Comparison of ENCODE assay signal across 7 cellular contexts in the genomic region with DNA sequence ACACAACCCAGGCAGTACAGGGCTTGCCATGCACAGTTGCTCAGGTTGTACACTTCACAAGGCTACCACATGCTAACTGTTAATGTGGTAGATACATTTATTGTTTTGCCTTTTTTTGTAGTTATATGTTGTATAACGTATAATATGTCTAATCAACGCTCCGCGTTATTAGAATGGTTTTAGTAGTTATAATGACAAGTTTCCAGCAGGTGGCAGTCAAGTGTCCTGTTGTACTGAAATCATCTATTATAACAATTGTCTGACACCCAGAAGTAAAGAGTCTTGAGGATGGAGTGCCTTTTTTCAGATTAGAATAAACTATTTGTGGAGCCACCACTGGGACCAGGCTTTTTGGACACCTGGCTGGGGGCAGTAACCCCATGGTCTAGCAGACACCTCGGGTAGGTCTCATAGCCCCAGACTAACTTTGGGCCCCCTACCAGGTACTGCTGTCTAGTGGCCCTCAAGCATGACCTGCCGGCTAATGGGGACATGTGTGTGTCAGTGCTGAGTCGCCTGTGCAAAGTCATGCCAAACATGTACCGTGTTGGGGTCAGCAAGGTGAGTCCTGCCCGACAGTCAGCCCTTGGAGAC. TPM values are rescaled to one million over a fixed set of nuclear protein-coding genes. Genes with fewer than 3 reads are reported as not detected.
DNase-seq lines count a peak whose midpoint lies in the region; ATAC-seq, FAIRE-seq and TF ChIP-seq lines count a peak whose summit lies in the region.

No MANE protein-coding gene starts in this region.

- CTCF ChIA-PET in Panc1 (lab: Charles Lee) (interaction anchor here (1.0 kb wide), 1 partner anchor 83 kb away, joined by 5 read pairs; no protein-coding TSS in a partner anchor), K562 (lab: Yijun Ruan, JAX; ENCODE audit: low intra/inter-chr PET ratio) (interaction anchor here (1.0 kb wide), 1 partner anchor 44 kb away, joined by 4 read pairs; no protein-coding TSS in a partner anchor)

- H3K4me1 Mint-ChIP-seq in HFFc6 (ENCODE audit: low read depth) = peaks cover 6% of the 10 kb centered on the region; the same call in 1 of the 2 replicates

- no peak overlapping the region for H2AFZ ChIP-seq in K562 (ENCODE audit: low read depth, low read length)

- FAIRE-seq in K562 (lab: Jason Lieb, UNC) (peak; percentile 81), islet of Langerhans (lab: Jason Lieb, UNC) (peak; percentile 98)

- peaks cover 4% of the 10 kb centered on the region; the same call in 1 of the 2 replicates for H4K20me1 ChIP-seq in K562 (replicated peaks; ENCODE audit: control insufficient read depth, insufficient read depth, low read length)

- no peaks in the 10 kb centered on the region for H3K79me2 ChIP-seq in K562 (ENCODE audit: control insufficient read depth, insufficient read depth, low read length)

- TF ChIP-seq EP300 in K562 (IDR thresholded peaks at IDR 0.05; ENCODE audit: low read length) = no peak

- TF ChIP-seq CTCF in HFFc6 (IDR thresholded peaks at IDR 0.05) = peak; percentile 84
- TF ChIP-seq CTCF in Panc1 (IDR thresholded peaks at IDR 0.05) = peak; percentile 79
- peak; percentile 46 to 66 (median 52); a peak in 4 of 6 replicates for TF ChIP-seq CTCF in K562 (IDR thresholded peaks at IDR 0.05 in 2 of 3, conservative IDR thresholded peaks at IDR 0.05 in 1 of 3; ENCODE audit: insufficient read depth in 2 of 3, low read depth in 1 of 3, low read length in 3 of 3)

- H3K9me3 Mint-ChIP-seq in HFFc6 = no peaks in the 10 kb centered on the region

- in situ Hi-C loops in Panc1 (cut with HindIII; ENCODE audit: low pct_unique_long_range_greater_than_20kb, low sequenced_read_pairs) = no loop called here
- in situ Hi-C loops in K562 (cut with MboI) = no loop called here

- H3K36me3 Mint-ChIP-seq in HFFc6 (ENCODE audit: low read depth) = no peaks in the 10 kb centered on the region

- H3K27me3 ChIP-seq in Panc1 (ENCODE audit: control insufficient read depth, insufficient read depth, low read length) (no peaks in the 10 kb centered on the region), K562 (ENCODE audit: control insufficient read depth in 2 of 2, insufficient read depth in 2 of 2, low read length in 2 of 2) (no peaks in the 10 kb centered on the region)

- ATAC-seq in Panc1 (peak; percentile 57; the same call in 1 of the 2 replicates), K562 (peak; percentile 45), HG03196 (IDR thresholded peaks at IDR 0.05; ENCODE audit: unreplicated experiment) (no peak)
- no peak for ATAC-seq in stimulated activated naive CD8-positive, alpha-beta T cell treated with anti-CD3 and anti-CD28 coated beads, Interleukin-15, Interleukin-2, amounts not matched to agents 100 U/mL and 50 U/mL, for 24 hours

- H3K4me1 ChIP-seq in Panc1 (ENCODE audit: control insufficient read depth, insufficient read depth, low read length) (no peaks in the 10 kb centered on the region), K562 (replicated peaks in 1 of 2; ENCODE audit: control insufficient read depth in 2 of 2, insufficient read depth in 2 of 2, low read length in 2 of 2) (peaks cover 0 to 18% of the 10 kb centered on the region in 2 experiments; a peak in 3 of 5 replicates)

- H3K9me1 ChIP-seq in K562 (ENCODE audit: control insufficient read depth, insufficient read depth, low read length) = no peaks in the 10 kb centered on the region

- no peak overlapping the region for H3K27ac Mint-ChIP-seq in HFFc6

- WGBS in K562 (ENCODE audit: insufficient coverage, low coverage, missing lambda C conversion rate) = 5% methylated on average over 9 of the region's 9 CpGs

- TF ChIP-seq RAD21 in K562 (CRISPR knock-in tag; conservative IDR thresholded peaks at IDR 0.05 in 1 of 2, IDR thresholded peaks at IDR 0.05 in 1 of 2) = peak; percentile 38 to 64; a peak in 3 of 4 replicates

- intact Hi-C loops in Panc1 (cut with micrococcal nuclease; ENCODE audit: unreplicated experiment) = loop anchor here (10.0 kb wide), 1 partner anchor 73 kb away; no protein-coding TSS in a partner anchor
- intact Hi-C loops in K562 (cut with micrococcal nuclease) = loop anchor here (2.0 to 10.0 kb wide), 2 partner anchors 45 to 183 kb away; no protein-coding TSS in a partner anchor

- H3K4me3 Mint-ChIP-seq in HFFc6 = no peak overlapping the region

- H3K27me3 Mint-ChIP-seq in HFFc6 (ENCODE audit: insufficient read depth) = peaks cover 14% of the 10 kb centered on the region

- no peak overlapping the region for H3K9ac ChIP-seq in K562 (ENCODE audit: insufficient read depth in 1 of 2, low read depth in 2 of 2, low read length in 2 of 2)

- BruUV-seq in Panc1 (replicated peaks; lab: Mats Ljungman, UMichigan) = no TSS peak
- no TSS peak for BruUV-seq in K562 (replicated peaks; lab: Mats Ljungman, UMichigan)

- no peaks in the 10 kb centered on the region for H3K36me3 ChIP-seq in Panc1 (ENCODE audit: control insufficient read depth, insufficient read depth, low read length)
- no peaks in the 10 kb centered on the region for H3K36me3 ChIP-seq in K562 (ENCODE audit: control insufficient read depth, insufficient read depth, low read length)

- DNase-seq in DMS53 treated with DMSO at 0.1 percent for 48 hours (lab: John Stamatoyannopoulos, UW; ENCODE audit: unreplicated experiment) = peak; percentile 37
- peak; percentile 66 for DNase-seq in HFFc6
- peak; percentile 41 for DNase-seq in Panc1 (ENCODE audit: low read depth, low spot score)
- peak in 3 of 4 experiments; percentile 31 to 63 (median 35) for DNase-seq in K562 (ENCODE audit: extremely low read depth in 1 of 4, low spot score in 3 of 4)
- peak; percentile 43 for DNase-seq in stimulated activated naive CD8-positive, alpha-beta T cell treated with anti-CD3 and anti-CD28 coated beads, Interleukin-15, Interleukin-2, amounts not matched to agents 100 U/mL and 50 U/mL, for 24 hours

- H3K27ac ChIP-seq in Panc1 (ENCODE audit: low read length) = no peak overlapping the region
- no peak overlapping the region for H3K27ac ChIP-seq in K562 (ENCODE audit: extremely low read depth, low read depth, low read length)

- H3K9me3 ChIP-seq in Panc1 (ENCODE audit: control insufficient read depth, insufficient read depth, low read depth, low read length) (no peaks in the 10 kb centered on the region), K562 (replicated peaks; ENCODE audit: control insufficient read depth, insufficient read depth, low read depth, low read length) (no peaks in the 10 kb centered on the region)

- POLR2A ChIA-PET in Panc1 (lab: Charles Lee) (interaction anchor here (0.6 kb wide), 1 partner anchor 60 kb away, joined by 10 read pairs; no protein-coding TSS in a partner anchor), K562 (lab: Yijun Ruan, JAX) (interaction anchor here (0.7 to 0.9 kb wide), 2 partner anchors 41 to 52 kb away, joined by 3 to 6 read pairs; no protein-coding TSS in a partner anchor)

- no peak for TF ChIP-seq POLR2A in K562 (conservative IDR thresholded peaks at IDR 0.05)

- no peak overlapping the region for H3K4me2 ChIP-seq in K562 (ENCODE audit: insufficient read depth, low read length)

- H3K4me3 ChIP-seq in Panc1 (ENCODE audit: low read depth in 2 of 2, low read length in 2 of 2) (no peak overlapping the region), K562 (no peak overlapping the region)

RNA-seq across cellular contexts. Expression of gene MYO15A, which starts 32.8 kb away (rescaled TPM):
- under 1 TPM in 4 of 6 experiments, not detected in 2; 0.12 to 0.20 (median 0.16) TPM for total RNA-seq in HFFc6 (2021; fragmentation: NEBNext Ultra II Directional; extraction: Animal tissue kit (Norgen Biotek cat#: 25700))
- 0.36 TPM for total RNA-seq in Panc1 (2021; ENCODE audit: unreplicated experiment)
- polyA plus RNA-seq in Panc1 (2012; ENCODE audit: insufficient read length) = 0.73 TPM
- total RNA-seq in K562 (2011; cell fraction: chromatin; rRNA removed; ENCODE audit: low replicate concordance) = 2.5 and 4.5 TPM in 2 replicates
- 3.2 TPM in 2 replicates for total RNA-seq in K562 (2011; cell fraction: nucleolus; rRNA removed)
- 1.9 and 2.8 TPM in 2 replicates for total RNA-seq in K562 (2011; cell fraction: nucleoplasm; rRNA removed)
- 0.04 and 0.05 TPM in 2 replicates for total RNA-seq in K562 (2014; rRNA removed)
- 0.10 and 0.11 TPM in 2 replicates for total RNA-seq in K562 (2014; rRNA removed; fragmentation: Illumina TruSeq; extraction: Trizol)
- total RNA-seq in K562 (2015; rRNA removed; fragmentation: Illumina TruSeq; extraction: Trizol) = 0.07 TPM in 1 of 2 replicates, not detected in the other
- 0.18 and 0.47 TPM in 2 replicates for total RNA-seq in K562 (2021)
- 0.88 and 1.1 TPM in 2 replicates for polyA plus RNA-seq in K562 (2011; rRNA removed)
- polyA plus RNA-seq in K562 (2011; cell fraction: cytosol; rRNA removed) = 0.91 and 1.2 TPM in 2 replicates
- polyA plus RNA-seq in K562 (2011; cell fraction: nucleus; rRNA removed) = 4.6 and 6.4 TPM in 2 replicates
- 0.36 and 0.96 TPM in 2 replicates for polyA plus RNA-seq in K562 (2012)
- polyA plus RNA-seq in K562 (2014; fragmentation: Illumina TruSeq; extraction: Trizol) = 0.39 and 0.40 TPM in 2 replicates
- under 1 TPM in 1 of 2 experiments, not detected in 1; 0.11 TPM for polyA plus RNA-seq in K562 (2014; fragmentation: Nextera tagmentation; extraction: Ambion mirVana)
- 0.19 and 1.1 TPM in 2 replicates for polyA plus RNA-seq in K562 (2014; rRNA removed)
- polyA minus RNA-seq in K562 (2011; rRNA and poly(A)+ RNA removed) = 0.27 and 0.32 TPM in 2 replicates
- 0.46 and 0.67 TPM in 2 replicates for polyA minus RNA-seq in K562 (2011; cell fraction: cytosol; rRNA and poly(A)+ RNA removed)
- polyA minus RNA-seq in K562 (2011; cell fraction: nucleus; rRNA and poly(A)+ RNA removed) = 0.89 and 1.2 TPM in 2 replicates

RNA-seq across cellular contexts. Expression of gene ALKBH5, which starts 42.3 kb away (rescaled TPM):
- total RNA-seq in HFFc6 (2021; fragmentation: NEBNext Ultra II Directional; extraction: Animal tissue kit (Norgen Biotek cat#: 25700)) = 100 to 1,000 TPM in 3 of 6 experiments, 10 to 100 TPM in 3; 90.2 to 117 (median 103) TPM
- total RNA-seq in Panc1 (2021; ENCODE audit: unreplicated experiment) = 94.5 TPM
- 58.6 TPM for polyA plus RNA-seq in Panc1 (2012; ENCODE audit: insufficient read length)
- 13.7 and 27.0 TPM in 2 replicates for total RNA-seq in K562 (2011; cell fraction: chromatin; rRNA removed; ENCODE audit: low replicate concordance)
- 25.8 and 27.0 TPM in 2 replicates for total RNA-seq in K562 (2011; cell fraction: nucleolus; rRNA removed)
- total RNA-seq in K562 (2011; cell fraction: nucleoplasm; rRNA removed) = 21.0 and 29.0 TPM in 2 replicates
- total RNA-seq in K562 (2014; rRNA removed) = 49.2 and 63.0 TPM in 2 replicates
- total RNA-seq in K562 (2014; rRNA removed; fragmentation: Illumina TruSeq; extraction: Trizol) = 34.6 and 37.5 TPM in 2 replicates
- 46.6 and 47.4 TPM in 2 replicates for total RNA-seq in K562 (2015; rRNA removed; fragmentation: Illumina TruSeq; extraction: Trizol)
- total RNA-seq in K562 (2021) = 70.0 and 73.8 TPM in 2 replicates
- polyA plus RNA-seq in K562 (2011; rRNA removed) = 51.7 and 52.6 TPM in 2 replicates
- polyA plus RNA-seq in K562 (2011; cell fraction: cytosol; rRNA removed) = 72.8 and 75.5 TPM in 2 replicates
- 25.7 and 27.6 TPM in 2 replicates for polyA plus RNA-seq in K562 (2011; cell fraction: nucleus; rRNA removed)
- polyA plus RNA-seq in K562 (2012) = 30.7 and 36.5 TPM in 2 replicates
- 47.2 and 52.2 TPM in 2 replicates for polyA plus RNA-seq in K562 (2014; fragmentation: Illumina TruSeq; extraction: Trizol)
- polyA plus RNA-seq in K562 (2014; fragmentation: Nextera tagmentation; extraction: Ambion mirVana) = 10 to 100 TPM; 11.4 to 18.0 TPM
- 38.4 and 48.0 TPM in 2 replicates for polyA plus RNA-seq in K562 (2014; rRNA removed)
- polyA minus RNA-seq in K562 (2011; rRNA and poly(A)+ RNA removed) = 59.1 and 79.4 TPM in 2 replicates
- 74.9 and 81.0 TPM in 2 replicates for polyA minus RNA-seq in K562 (2011; cell fraction: cytosol; rRNA and poly(A)+ RNA removed)
- 12.4 and 19.2 TPM in 2 replicates for polyA minus RNA-seq in K562 (2011; cell fraction: nucleus; rRNA and poly(A)+ RNA removed)

RNA-seq across cellular contexts. Expression of gene DRG2, which starts 53.6 kb away (rescaled TPM):
- 10 to 100 TPM; 30.6 to 38.1 (median 33.7) TPM for total RNA-seq in HFFc6 (2021; fragmentation: NEBNext Ultra II Directional; extraction: Animal tissue kit (Norgen Biotek cat#: 25700))
- total RNA-seq in Panc1 (2021; ENCODE audit: unreplicated experiment) = 42.0 TPM
- polyA plus RNA-seq in Panc1 (2012; ENCODE audit: insufficient read length) = 40.5 TPM
- 53.7 and 130 TPM in 2 replicates for total RNA-seq in K562 (2011; cell fraction: chromatin; rRNA removed; ENCODE audit: low replicate concordance)
- total RNA-seq in K562 (2011; cell fraction: nucleolus; rRNA removed) = 88.3 and 90.6 TPM in 2 replicates
- 71.2 and 72.4 TPM in 2 replicates for total RNA-seq in K562 (2011; cell fraction: nucleoplasm; rRNA removed)
- total RNA-seq in K562 (2014; rRNA removed) = 30.5 and 43.1 TPM in 2 replicates
- 18.0 and 19.3 TPM in 2 replicates for total RNA-seq in K562 (2014; rRNA removed; fragmentation: Illumina TruSeq; extraction: Trizol)
- total RNA-seq in K562 (2015; rRNA removed; fragmentation: Illumina TruSeq; extraction: Trizol) = 29.1 and 30.2 TPM in 2 replicates
- 36.7 and 37.9 TPM in 2 replicates for total RNA-seq in K562 (2021)
- 19.0 and 25.2 TPM in 2 replicates for polyA plus RNA-seq in K562 (2011; rRNA removed)
- polyA plus RNA-seq in K562 (2011; cell fraction: cytosol; rRNA removed) = 21.7 and 32.1 TPM in 2 replicates
- polyA plus RNA-seq in K562 (2011; cell fraction: nucleus; rRNA removed) = 65.6 and 92.4 TPM in 2 replicates
- polyA plus RNA-seq in K562 (2012) = 24.0 and 30.6 TPM in 2 replicates
- polyA plus RNA-seq in K562 (2014; fragmentation: Illumina TruSeq; extraction: Trizol) = 29.7 and 34.7 TPM in 2 replicates
- polyA plus RNA-seq in K562 (2014; fragmentation: Nextera tagmentation; extraction: Ambion mirVana) = 10 to 100 TPM in 1 of 2 experiments, 1 to 10 TPM in 1; 6.6 to 16.4 TPM
- 26.1 and 27.5 TPM in 2 replicates for polyA plus RNA-seq in K562 (2014; rRNA removed)
- 21.8 and 30.6 TPM in 2 replicates for polyA minus RNA-seq in K562 (2011; rRNA and poly(A)+ RNA removed)
- 21.8 and 23.7 TPM in 2 replicates for polyA minus RNA-seq in K562 (2011; cell fraction: cytosol; rRNA and poly(A)+ RNA removed)
- polyA minus RNA-seq in K562 (2011; cell fraction: nucleus; rRNA and poly(A)+ RNA removed) = 34.2 and 38.4 TPM in 2 replicates

Comparison
In these comparisons a context has a peak if more than half of its experiments do, and no peak if none do; other contexts are left out.
1. ATAC-seq: peak in Panc1 (single experiment) and K562 (single experiment); none in stimulated activated naive CD8-positive, alpha-beta T cell treated with anti-CD3 and anti-CD28 coated beads, Interleukin-15, Interleukin-2, amounts not matched to agents 100 U/mL and 50 U/mL, for 24 hours (single experiment) and HG03196 (single experiment).
2. Peak in every context shown above with its lines, with median percentiles within 50 percentile points of each other: DNase-seq and CTCF ChIP-seq.